Comparison of ENCODE assay signal across 19 cellular contexts in the genomic region with DNA sequence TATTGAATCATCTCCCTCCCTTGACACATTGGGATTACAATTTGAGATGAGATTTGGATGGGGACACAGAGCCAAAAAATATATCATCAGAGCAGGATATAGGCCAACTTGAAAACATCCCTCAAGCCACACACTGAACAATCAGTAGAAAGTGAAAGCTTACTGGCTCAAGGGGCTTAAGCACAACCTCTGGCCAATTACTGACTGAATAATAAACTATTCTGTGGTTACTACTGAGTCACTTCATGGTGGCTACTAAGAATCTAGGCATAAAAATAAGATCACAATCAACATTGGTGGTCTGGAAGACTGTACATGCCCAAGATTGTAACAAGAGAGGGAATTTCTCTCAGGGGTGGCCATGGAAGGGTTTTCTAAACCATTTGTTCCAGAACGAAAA. TPM values are rescaled to one million over a fixed set of nuclear protein-coding genes. Genes with fewer than 3 reads are reported as not detected.
DNase-seq lines count a peak whose midpoint lies in the region; ATAC-seq and TF ChIP-seq lines count a peak whose summit lies in the region.
"Had no signal": no experiment of that assay in that cellular context is flagged by ENCODE, and none has a peak within 500 bp of the region (broad histone marks: within the 10 kb centered on the region; RNA-seq: fewer than 3 reads in every experiment).

No MANE protein-coding gene starts in this region.

- H3K27me3 ChIP-seq in esophagus muscularis mucosa, result no peaks in the 10 kb centered on the region
- H3K27me3 ChIP-seq: body of pancreas, testis had no signal

- CTCF ChIA-PET in activated CD8-positive, alpha-beta memory T cell treated with anti-CD3 and anti-CD28 coated beads, Interleukin-2, amount 10 ng/mL, durations not matched to agents 7 days and 5 days (lab: Charles Lee), result no interaction called here
- CTCF ChIA-PET in activated CD4-positive, alpha-beta memory T cell treated with anti-CD3 and anti-CD28 coated beads, Interleukin-2, amount 10 ng/mL, durations not matched to agents 7 days and 5 days (lab: Charles Lee), result no interaction called here

- no peak for TF ChIP-seq CTCF in esophagus muscularis mucosa (IDR thresholded peaks at IDR 0.05)

- intact Hi-C loops in esophagus muscularis mucosa (cut with DNase I), result no loop called here

- H3K9me3 Mint-ChIP-seq in activated CD8-positive, alpha-beta memory T cell treated with anti-CD3 and anti-CD28 coated beads, Interleukin-2, amount 10 ng/mL, durations not matched to agents 7 days and 5 days (ENCODE audit: low read depth), result peaks cover 10% of the 10 kb centered on the region
- peaks cover 8% of the 10 kb centered on the region for H3K9me3 Mint-ChIP-seq in activated naive CD8-positive, alpha-beta T cell treated with anti-CD3 and anti-CD28 coated beads, Interleukin-2, amount 10 ng/mL, durations not matched to agents 7 days and 5 days
- H3K9me3 Mint-ChIP-seq in stimulated activated naive CD8-positive, alpha-beta T cell treated with anti-CD3 and anti-CD28 coated beads, Interleukin-15, amount 100 ng/mL, for 72 hours, result peaks cover 6 to 12% of the 10 kb centered on the region in 2 donors
- peaks cover 17% of the 10 kb centered on the region for H3K9me3 Mint-ChIP-seq in activated CD4-positive, alpha-beta memory T cell treated with anti-CD3 and anti-CD28 coated beads, Interleukin-2, amount 10 ng/mL, durations not matched to agents 7 days and 5 days

- no peaks in the 10 kb centered on the region for H3K27me3 Mint-ChIP-seq in activated CD8-positive, alpha-beta memory T cell treated with anti-CD3 and anti-CD28 coated beads, Interleukin-2, amount 10 ng/mL, durations not matched to agents 7 days and 5 days
- H3K27me3 Mint-ChIP-seq in activated naive CD8-positive, alpha-beta T cell treated with anti-CD3 and anti-CD28 coated beads, Interleukin-2, amount 10 ng/mL, durations not matched to agents 7 days and 5 days, result no peaks in the 10 kb centered on the region
- H3K27me3 Mint-ChIP-seq in stimulated activated naive CD8-positive, alpha-beta T cell treated with anti-CD3 and anti-CD28 coated beads, Interleukin-15, amount 100 ng/mL, for 72 hours, result no peaks in the 10 kb centered on the region
- H3K27me3 Mint-ChIP-seq in activated CD4-positive, alpha-beta memory T cell treated with anti-CD3 and anti-CD28 coated beads, Interleukin-2, amount 10 ng/mL, durations not matched to agents 7 days and 5 days, result no peaks in the 10 kb centered on the region
- H3K27me3 Mint-ChIP-seq: activated CD4-positive, alpha-beta T cell treated with anti-CD3 and anti-CD28 coated beads, Interleukin-2, amount 10 ng/mL, durations not matched to agents 24 days and 14 days had no signal

- peaks cover 27% of the 10 kb centered on the region for H3K4me1 Mint-ChIP-seq in activated CD8-positive, alpha-beta memory T cell treated with anti-CD3 and anti-CD28 coated beads, Interleukin-2, amount 10 ng/mL, durations not matched to agents 7 days and 5 days
- peaks cover 15% of the 10 kb centered on the region for H3K4me1 Mint-ChIP-seq in activated naive CD8-positive, alpha-beta T cell treated with anti-CD3 and anti-CD28 coated beads, Interleukin-2, amount 10 ng/mL, durations not matched to agents 7 days and 5 days
- peaks cover 46% of the 10 kb centered on the region for H3K4me1 Mint-ChIP-seq in stimulated activated naive CD8-positive, alpha-beta T cell treated with anti-CD3 and anti-CD28 coated beads, Interleukin-15, amount 100 ng/mL, for 72 hours
- H3K4me1 Mint-ChIP-seq in activated CD4-positive, alpha-beta memory T cell treated with anti-CD3 and anti-CD28 coated beads, Interleukin-2, amount 10 ng/mL, durations not matched to agents 7 days and 5 days, result peaks cover 14% of the 10 kb centered on the region

- no peak for TF ChIP-seq POLR2A in esophagus muscularis mucosa (IDR thresholded peaks at IDR 0.05; ENCODE audit: low read depth)

- H3K4me3 Mint-ChIP-seq in activated CD8-positive, alpha-beta memory T cell treated with anti-CD3 and anti-CD28 coated beads, Interleukin-2, amount 10 ng/mL, durations not matched to agents 7 days and 5 days, result peak overlapping the region; percentile 44
- peak overlapping the region; percentile 61 for H3K4me3 Mint-ChIP-seq in activated naive CD8-positive, alpha-beta T cell treated with anti-CD3 and anti-CD28 coated beads, Interleukin-2, amount 10 ng/mL, durations not matched to agents 7 days and 5 days
- peak overlapping the region; percentile 55 to 73 for H3K4me3 Mint-ChIP-seq in stimulated activated naive CD8-positive, alpha-beta T cell treated with anti-CD3 and anti-CD28 coated beads, Interleukin-15, amount 100 ng/mL, for 72 hours
- H3K4me3 Mint-ChIP-seq in activated CD4-positive, alpha-beta memory T cell treated with anti-CD3 and anti-CD28 coated beads, Interleukin-2, amount 10 ng/mL, durations not matched to agents 7 days and 5 days, result no peak overlapping the region

- ATAC-seq in activated CD8-positive, alpha-beta memory T cell treated with anti-CD3 and anti-CD28 coated beads, Interleukin-2, amount 10 ng/mL, durations not matched to agents 7 days and 5 days, result peak; percentile 66
- peak; percentile 86 for ATAC-seq in HG03378 (IDR thresholded peaks at IDR 0.05; ENCODE audit: unreplicated experiment)
- peak; percentile 85 for ATAC-seq in activated naive CD8-positive, alpha-beta T cell treated with anti-CD3 and anti-CD28 coated beads, Interleukin-2, amount 10 ng/mL, durations not matched to agents 7 days and 5 days (ENCODE audit: low read depth)
- ATAC-seq in stimulated activated naive CD8-positive, alpha-beta T cell treated with anti-CD3 and anti-CD28 coated beads, Interleukin-15, amount 100 ng/mL, for 72 hours, result peak; percentile 95
- ATAC-seq in HG02798 (IDR thresholded peaks at IDR 0.05; ENCODE audit: poor library complexity, unreplicated experiment), result no peak
- ATAC-seq: body of pancreas had no signal

- POLR2A ChIA-PET in activated naive CD8-positive, alpha-beta T cell treated with anti-CD3 and anti-CD28 coated beads, Interleukin-2, amount 10 ng/mL, durations not matched to agents 7 days and 5 days (lab: Charles Lee), result interaction anchor here (0.7 to 1.6 kb wide), 3 partner anchors 9 to 464 kb away, joined by 3 to 9 read pairs (median 3); no protein-coding TSS in a partner anchor
- POLR2A ChIA-PET in activated CD4-positive, alpha-beta memory T cell treated with anti-CD3 and anti-CD28 coated beads, Interleukin-2, amount 10 ng/mL, durations not matched to agents 7 days and 5 days (lab: Charles Lee), result no interaction called here

- peaks cover 0 to 6% (median 0%) of the 10 kb centered on the region in 4 donors for H3K9me3 ChIP-seq in esophagus muscularis mucosa
- H3K9me3 ChIP-seq: body of pancreas, testis had no signal

- peak overlapping the region; percentile 81 for H3K27ac Mint-ChIP-seq in activated CD8-positive, alpha-beta memory T cell treated with anti-CD3 and anti-CD28 coated beads, Interleukin-2, amount 10 ng/mL, durations not matched to agents 7 days and 5 days
- H3K27ac Mint-ChIP-seq in activated naive CD8-positive, alpha-beta T cell treated with anti-CD3 and anti-CD28 coated beads, Interleukin-2, amount 10 ng/mL, durations not matched to agents 7 days and 5 days, result peak overlapping the region; percentile 87
- peak overlapping the region in 1 of 2 donors; percentile 88 for H3K27ac Mint-ChIP-seq in stimulated activated naive CD8-positive, alpha-beta T cell treated with anti-CD3 and anti-CD28 coated beads, Interleukin-15, amount 100 ng/mL, for 72 hours
- no peak overlapping the region for H3K27ac Mint-ChIP-seq in activated CD4-positive, alpha-beta memory T cell treated with anti-CD3 and anti-CD28 coated beads, Interleukin-2, amount 10 ng/mL, durations not matched to agents 7 days and 5 days

- no peak for TF ChIP-seq EP300 in esophagus muscularis mucosa (IDR thresholded peaks at IDR 0.05)

- no peaks in the 10 kb centered on the region for H3K36me3 ChIP-seq in esophagus muscularis mucosa

- H3K4me3 ChIP-seq in esophagus muscularis mucosa, result no peak overlapping the region
- H3K4me3 ChIP-seq: body of pancreas, testis had no signal

- peaks cover 40% of the 10 kb centered on the region for H3K36me3 Mint-ChIP-seq in activated CD8-positive, alpha-beta memory T cell treated with anti-CD3 and anti-CD28 coated beads, Interleukin-2, amount 10 ng/mL, durations not matched to agents 7 days and 5 days
- peaks cover 26% of the 10 kb centered on the region for H3K36me3 Mint-ChIP-seq in activated naive CD8-positive, alpha-beta T cell treated with anti-CD3 and anti-CD28 coated beads, Interleukin-2, amount 10 ng/mL, durations not matched to agents 7 days and 5 days
- H3K36me3 Mint-ChIP-seq in activated CD4-positive, alpha-beta memory T cell treated with anti-CD3 and anti-CD28 coated beads, Interleukin-2, amount 10 ng/mL, durations not matched to agents 7 days and 5 days (ENCODE audit: low read depth), result peaks cover 17% of the 10 kb centered on the region

- 53% methylated on average over 1 of the region's 1 CpG for whole genome bisulfite sequencing in esophagus muscularis mucosa

- no peak overlapping the region for H3K27ac ChIP-seq in esophagus muscularis mucosa (replicated peaks in 1 of 4)
- H3K27ac ChIP-seq: body of pancreas, testis had no signal

- no peak for DNase-seq in activated CD8-positive, alpha-beta memory T cell treated with anti-CD3 and anti-CD28 coated beads, Interleukin-2, amount 10 ng/mL, durations not matched to agents 7 days and 5 days
- no peak for DNase-seq in activated CD8-positive, alpha-beta memory T cell treated with anti-CD3 and anti-CD28 coated beads for 24 hours
- no peak for DNase-seq in activated naive CD8-positive, alpha-beta T cell treated with anti-CD3 and anti-CD28 coated beads, Interleukin-2, amount 10 ng/mL, durations not matched to agents 7 days and 5 days
- peak in 1 of 2 donors; percentile 15 for DNase-seq in stimulated activated naive CD8-positive, alpha-beta T cell treated with anti-CD3 and anti-CD28 coated beads, Interleukin-15, amount 100 ng/mL, for 72 hours
- no peak for DNase-seq in activated CD4-positive, alpha-beta memory T cell treated with anti-CD3 and anti-CD28 coated beads, Interleukin-2, amount 10 ng/mL, durations not matched to agents 7 days and 5 days
- no peak for DNase-seq in esophagus muscularis mucosa (ENCODE audit: extremely low spot score)
- DNase-seq: 8988T; activated CD4-positive, alpha-beta T cell treated with anti-CD3 and anti-CD28 coated beads, Interleukin-2, amount 10 ng/mL, durations not matched to agents 24 days and 14 days; body of pancreas; Calu3; GOT3; mammary epithelial cell; NCI-H1092; NCI-H345; testis had no signal

- H3K4me1 ChIP-seq in esophagus muscularis mucosa, result no peaks in the 10 kb centered on the region
- H3K4me1 ChIP-seq: body of pancreas, testis had no signal

RNA-seq across cellular contexts. Expression of gene GPR174, which starts 27.4 kb away (rescaled TPM):
- 10 to 100 TPM; 48.0 to 76.9 TPM for total RNA-seq in activated CD8-positive, alpha-beta memory T cell treated with anti-CD3 and anti-CD28 coated beads, Interleukin-2, amount 10 ng/mL, durations not matched to agents 7 days and 5 days
- 10 to 100 TPM; 56.1 to 59.4 TPM for total RNA-seq in activated naive CD8-positive, alpha-beta T cell treated with anti-CD3 and anti-CD28 coated beads, Interleukin-2, amount 10 ng/mL, durations not matched to agents 7 days and 5 days
- total RNA-seq in activated CD4-positive, alpha-beta memory T cell treated with anti-CD3 and anti-CD28 coated beads, Interleukin-2, amount 10 ng/mL, durations not matched to agents 7 days and 5 days, result 10 to 100 TPM; 27.0 to 29.0 TPM
- under 1 TPM; under 0.01 to 0.66 (median 0.12) TPM for total RNA-seq in esophagus muscularis mucosa
- total RNA-seq: Calu3, fibroblast of villous mesenchyme, mammary epithelial cell, osteoblast had no signal

Comparison
In these comparisons a context has a peak if more than half of its experiments do, and no peak if none do; other contexts are left out.
1. RNA of gene GPR174, which starts 27.4 kb away (total RNA-seq): 48.0 to 76.9 TPM in activated CD8-positive, alpha-beta memory T cell treated with anti-CD3 and anti-CD28 coated beads, Interleukin-2, amount 10 ng/mL, durations not matched to agents 7 days and 5 days, 56.1 to 59.4 TPM in activated naive CD8-positive, alpha-beta T cell treated with anti-CD3 and anti-CD28 coated beads, Interleukin-2, amount 10 ng/mL, durations not matched to agents 7 days and 5 days and 27.0 to 29.0 TPM in activated CD4-positive, alpha-beta memory T cell treated with anti-CD3 and anti-CD28 coated beads, Interleukin-2, amount 10 ng/mL, durations not matched to agents 7 days and 5 days; under 0.01 to 0.66 TPM in esophagus muscularis mucosa; every median in the first group is over 10 times any median in the second.